13 cellular contexts compared by ENCODE assay signal in the genomic region with DNA sequence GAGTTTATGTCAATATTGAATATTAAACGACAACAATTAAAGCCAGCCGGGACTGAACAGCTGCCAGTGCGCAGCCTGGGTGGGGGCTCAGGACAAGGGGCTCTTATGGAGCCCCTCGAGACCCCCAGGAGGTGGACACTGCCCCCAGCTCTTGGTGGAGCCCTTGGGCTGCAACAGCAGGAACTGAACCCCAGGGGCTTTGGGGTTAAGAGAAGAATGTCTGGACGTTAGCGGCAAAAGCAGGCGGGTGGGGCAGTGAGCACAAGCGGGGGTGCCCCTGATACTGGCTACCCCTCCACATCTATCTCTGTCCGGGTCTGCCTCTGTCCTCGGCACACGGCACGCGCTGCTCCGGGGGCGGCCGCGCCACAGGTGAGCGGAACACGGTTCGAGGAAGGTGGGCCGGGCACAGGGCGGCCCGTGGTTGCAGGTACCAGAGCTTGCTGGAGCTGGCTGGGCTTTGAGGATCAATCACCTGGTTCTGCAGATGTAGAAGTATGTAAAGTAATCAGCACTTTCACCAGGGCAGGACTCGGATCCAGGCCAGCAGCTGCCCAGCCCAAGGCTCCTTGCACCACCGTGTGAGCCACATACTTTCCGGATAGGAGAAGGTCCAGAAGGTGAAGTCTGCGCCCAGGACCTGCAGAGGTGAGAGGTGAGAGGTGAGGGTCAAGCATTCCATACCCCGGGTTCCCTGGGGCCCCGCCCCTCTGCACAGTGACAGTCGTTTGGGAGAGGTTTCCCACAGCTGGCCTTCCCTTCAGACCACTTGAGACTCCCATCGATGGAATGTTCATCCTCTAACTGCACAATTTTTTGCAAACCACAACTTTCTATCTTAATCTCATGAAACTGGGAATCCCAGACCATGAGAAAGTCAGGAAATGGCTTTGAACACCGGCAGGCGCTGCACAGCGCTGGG. TPM values are rescaled to one million over a fixed set of nuclear protein-coding genes. Genes with fewer than 3 reads are reported as not detected.
A peak's percentile ranks its signal among the peaks of the same experiment; 100 is the strongest.
DNase-seq lines count a peak whose midpoint lies in the region; ATAC-seq and TF ChIP-seq lines count a peak whose summit lies in the region.
"Had no signal": no experiment of that assay in that cellular context is flagged by ENCODE, and none has a peak within 500 bp of the region (broad histone marks: within the 10 kb centered on the region; RNA-seq: fewer than 3 reads in every experiment).

No MANE protein-coding gene starts in this region.

- ATAC-seq in CD4-positive, CD25-positive, alpha-beta regulatory T cell (ENCODE audit: low read depth in 2 of 2), result no peak
- ATAC-seq in psoas muscle (no peak), GM19035 (IDR thresholded peaks at IDR 0.05; ENCODE audit: unreplicated experiment) (no peak)

- H3K9me3 ChIP-seq in CD4-positive, CD25-positive, alpha-beta regulatory T cell (ENCODE audit: control insufficient read depth in 2 of 2, low read length in 2 of 2), result no peaks in the 10 kb centered on the region
- peaks cover 5% of the 10 kb centered on the region; the same call in 1 of the 2 replicates for H3K9me3 ChIP-seq in SJCRH30 (replicated peaks)
- H3K9me3 ChIP-seq in right atrium auricular region, result no peaks in the 10 kb centered on the region
- H3K9me3 ChIP-seq in psoas muscle, result no peaks in the 10 kb centered on the region

- intact Hi-C loops in psoas muscle (cut with DNase I), result loop anchor here in 1 of 2 donors (10.0 kb wide), 1 partner anchor 525 kb away; no protein-coding TSS in a partner anchor

- peaks cover 7% of the 10 kb centered on the region for H3K27me3 Mint-ChIP-seq in CD4-positive, CD25-positive, alpha-beta regulatory T cell

- peak overlapping the region in 2 of 3 donors; percentile 51 to 76 for H3K27ac Mint-ChIP-seq in CD4-positive, CD25-positive, alpha-beta regulatory T cell
- H3K27ac Mint-ChIP-seq: IgD-negative memory B cell, immature natural killer cell had no signal

- H3K4me1 Mint-ChIP-seq in CD4-positive, CD25-positive, alpha-beta regulatory T cell, result peaks cover 0 to 21% (median 10%) of the 10 kb centered on the region in 4 donors
- H3K4me1 Mint-ChIP-seq: immature natural killer cell had no signal

- no peak overlapping the region for H3K27ac ChIP-seq in CD4-positive, CD25-positive, alpha-beta regulatory T cell (ENCODE audit: insufficient read depth, low read length, poor library complexity, severe bottlenecking)
- H3K27ac ChIP-seq in SJCRH30, result peak overlapping the region; percentile 88
- peak overlapping the region; percentile 80 to 88 for H3K27ac ChIP-seq in right atrium auricular region
- H3K27ac ChIP-seq in psoas muscle, result peak overlapping the region; percentile 38
- H3K27ac ChIP-seq: GM23248 had no signal

- H3K36me3 Mint-ChIP-seq in CD4-positive, CD25-positive, alpha-beta regulatory T cell, result no peaks in the 10 kb centered on the region
- H3K36me3 Mint-ChIP-seq: IgD-negative memory B cell, immature natural killer cell had no signal

- in situ Hi-C loops in GM13977 (cut with MboI; ENCODE audit: low pct_unique_long_range_greater_than_20kb, low sequenced_read_pairs, unreplicated experiment), result no loop called here

- H3K4me3 Mint-ChIP-seq in CD4-positive, CD25-positive, alpha-beta regulatory T cell, result no peak overlapping the region
- H3K4me3 Mint-ChIP-seq: IgD-negative memory B cell, immature natural killer cell had no signal

- H3K4me1 ChIP-seq in CD4-positive, CD25-positive, alpha-beta regulatory T cell (ENCODE audit: control insufficient read depth, insufficient read depth, low read length, poor library complexity, severe bottlenecking), result peaks cover 27% of the 10 kb centered on the region
- H3K4me1 ChIP-seq in SJCRH30 (peaks cover 52% of the 10 kb centered on the region), right atrium auricular region (peaks cover 0 to 53% of the 10 kb centered on the region in 2 donors), psoas muscle (peaks cover under 1% of the 10 kb centered on the region)

- no peaks in the 10 kb centered on the region for H3K27me3 ChIP-seq in CD4-positive, CD25-positive, alpha-beta regulatory T cell (ENCODE audit: control insufficient read depth, insufficient read depth, low read length)
- H3K27me3 ChIP-seq in SJCRH30 (no peaks in the 10 kb centered on the region), right atrium auricular region (no peaks in the 10 kb centered on the region), psoas muscle (ENCODE audit: insufficient read depth in 3 of 3, low read length in 2 of 3) (peaks cover 0 to 25% (median 3%) of the 10 kb centered on the region in 3 donors)

- H3K9me3 Mint-ChIP-seq in CD4-positive, CD25-positive, alpha-beta regulatory T cell, result no peaks in the 10 kb centered on the region
- H3K9me3 Mint-ChIP-seq: immature natural killer cell had no signal

- WGBS in psoas muscle, 3 donors, result 78 to 82% (median 82%) methylated on average over 32 to 34 of the region's 34 CpGs

- no peak overlapping the region for H3K4me3 ChIP-seq in CD4-positive, CD25-positive, alpha-beta regulatory T cell (ENCODE audit: low read depth, low read length)
- no peak overlapping the region for H3K4me3 ChIP-seq in SJCRH30
- H3K4me3 ChIP-seq in right atrium auricular region, result no peak overlapping the region
- H3K4me3 ChIP-seq in psoas muscle, result no peak overlapping the region
- H3K4me3 ChIP-seq: GM23248 had no signal

- H3K36me3 ChIP-seq in CD4-positive, CD25-positive, alpha-beta regulatory T cell (ENCODE audit: control insufficient read depth, insufficient read depth, low read length), result no peaks in the 10 kb centered on the region
- peaks cover 3% of the 10 kb centered on the region; the same call in 1 of the 2 replicates for H3K36me3 ChIP-seq in SJCRH30
- H3K36me3 ChIP-seq in right atrium auricular region, result no peaks in the 10 kb centered on the region
- H3K36me3 ChIP-seq in psoas muscle (ENCODE audit: insufficient read depth in 1 of 2, low read depth in 1 of 2), result no peaks in the 10 kb centered on the region

- DNase-seq in CD4-positive, CD25-positive, alpha-beta regulatory T cell, result no peak
- DNase-seq in SJCRH30 (peak; percentile 60 to 71), right atrium auricular region (ENCODE audit: low spot score) (no peak), psoas muscle (peak in 1 of 2 donors; percentile 40), GM13977 (ENCODE audit: low spot score) (no peak), NCI-H1417 treated with DMSO at 0.1 percent for 48 hours (lab: John Stamatoyannopoulos, UW) (no peak), glomerular visceral epithelial cell (ENCODE audit: extremely low spot score) (no peak)
- DNase-seq: anterior cingulate cortex, GM23248, immature natural killer cell, NCI-H1930 had no signal

- TF ChIP-seq CTCF in right atrium auricular region (IDR thresholded peaks at IDR 0.05), result no peak
- TF ChIP-seq CTCF in psoas muscle (IDR thresholded peaks at IDR 0.05), result no peak
- no peak for TF ChIP-seq CTCF in GM13977 (IDR thresholded peaks at IDR 0.05; ENCODE audit: extremely low read depth, insufficient read depth, missing control alignments)

RNA-seq across cellular contexts. Expression of a gene that starts 12.4 kb away (rescaled TPM):
- 55.6 TPM for total RNA-seq in CD4-positive, CD25-positive, alpha-beta regulatory T cell
- 1 to 10 TPM; 2.6 to 4.7 (median 3.2) TPM for polyA plus RNA-seq in CD4-positive, CD25-positive, alpha-beta regulatory T cell
- total RNA-seq in SJCRH30 (2014; rRNA removed; shearing (Covaris generic)), result 15.2 and 16.5 TPM in 2 replicates
- total RNA-seq in right atrium auricular region, result 10 to 100 TPM in 1 of 2 donors, 1 to 10 TPM in 1; 5.8 to 12.0 TPM
- 10 to 100 TPM in 2 of 4 donors, 1 to 10 TPM in 2; 5.6 to 13.9 (median 9.4) TPM for total RNA-seq in psoas muscle
- polyA plus RNA-seq in psoas muscle, result 10 to 100 TPM in 2 of 3 donors, 1 to 10 TPM in 1; 8.3 to 13.1 (median 10.8) TPM

Comparison
In these comparisons a context has a peak if more than half of its experiments do, and no peak if none do; other contexts are left out.
1. DNase-seq: peak in SJCRH30 (2 of 2); none in CD4-positive, CD25-positive, alpha-beta regulatory T cell (0 of 3), right atrium auricular region (single experiment), GM13977 (single experiment), NCI-H1417 treated with DMSO at 0.1 percent for 48 hours (single experiment) and glomerular visceral epithelial cell (single experiment).